19 cellular contexts compared by ENCODE assay signal in the genomic region with DNA sequence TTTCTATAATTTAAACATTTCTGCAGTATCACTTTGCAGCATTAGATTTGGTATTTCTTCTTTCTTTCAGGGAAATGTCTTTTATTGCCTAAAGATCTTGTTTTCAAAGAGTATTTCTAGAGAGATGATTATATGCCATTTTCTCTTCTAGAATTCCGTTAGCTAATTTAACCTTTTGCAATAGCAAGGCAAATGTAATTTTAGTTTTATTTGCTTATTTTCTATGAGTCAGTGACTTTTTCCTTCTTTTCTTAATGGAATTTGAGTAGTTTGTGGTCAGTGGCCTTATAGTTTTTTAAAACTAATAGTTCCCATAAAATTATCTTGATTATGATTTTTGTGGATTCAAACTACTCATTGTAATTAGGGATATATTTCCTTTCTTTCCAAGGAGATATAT.
DNase-seq lines count a peak whose midpoint lies in the region; FAIRE-seq and TF ChIP-seq lines count a peak whose summit lies in the region.
"Had no signal": no experiment of that assay in that cellular context is flagged by ENCODE, and none has a peak within 500 bp of the region (broad histone marks: within the 10 kb centered on the region; RNA-seq: fewer than 3 reads in every experiment).

No MANE protein-coding gene starts in this region.

- H3K27ac ChIP-seq in HEK293 (ENCODE audit: extremely low read depth, low read depth, low read length): no peak overlapping the region
- no peak overlapping the region for H3K27ac ChIP-seq in H1 (ENCODE audit: low read depth, low read length)
- H3K27ac ChIP-seq in osteoblast (ENCODE audit: low read depth, low read length): peak overlapping the region; percentile 5
- no peak overlapping the region for H3K27ac ChIP-seq in testis
- H3K27ac ChIP-seq: BLaER1, HL-60 had no signal

- H2BK5ac ChIP-seq in H1 (ENCODE audit: low read depth, low read length): no peak overlapping the region

- no peak overlapping the region for H2BK20ac ChIP-seq in H1 (ENCODE audit: low read length)

- H3K4me2 ChIP-seq in H1 (ENCODE audit: insufficient read depth in 1 of 2, low read depth in 2 of 2, low read length in 2 of 2): no peak overlapping the region
- no peak overlapping the region for H3K4me2 ChIP-seq in osteoblast (ENCODE audit: insufficient read depth, low read length)
- H3K4me2 ChIP-seq: BLaER1 had no signal

- no peak overlapping the region for H3K4ac ChIP-seq in H1 (replicated peaks; ENCODE audit: insufficient read length, low read depth, low read length)

- H4K91ac ChIP-seq in H1 (replicated peaks; ENCODE audit: insufficient read length, low read length): no peak overlapping the region

- no peaks in the 10 kb centered on the region for H4K20me1 ChIP-seq in H1 (replicated peaks in 1 of 2; ENCODE audit: control insufficient read depth in 1 of 2, insufficient read depth in 2 of 2, low read length in 2 of 2)
- H4K20me1 ChIP-seq in osteoblast (ENCODE audit: insufficient read depth, low read length): no peaks in the 10 kb centered on the region

- H4K5ac ChIP-seq in H1 (ENCODE audit: insufficient read length, low read depth, low read length): no peak overlapping the region

- CTCF ChIA-PET in Caco-2 (lab: Charles Lee) (no interaction called here), HEK293 (lab: Yijun Ruan, JAX) (interaction anchor here (0.5 kb wide), 1 partner anchor 364 kb away, joined by 5 read pairs; no protein-coding TSS in a partner anchor), H1 (lab: Charles Lee; ENCODE audit: partially characterized antibody) (interaction anchor here (0.6 to 1.0 kb wide), 4 partner anchors 38 to 910 kb away, joined by 3 read pairs; no protein-coding TSS in a partner anchor)

- H3K56ac ChIP-seq in H1 (replicated peaks; ENCODE audit: insufficient read length, low read depth, low read length): no peak overlapping the region

- H3K4me3 ChIP-seq in Caco-2 (ENCODE audit: low read depth, low read length) (no peak overlapping the region), HEK293 (ENCODE audit: low read depth, low read length) (no peak overlapping the region), H1 (ENCODE audit: extremely low read depth in 1 of 4, insufficient read depth in 2 of 4, low read depth in 3 of 4, low read length in 4 of 4) (no peak overlapping the region), osteoblast (ENCODE audit: insufficient read depth, low read length) (no peak overlapping the region), testis (no peak overlapping the region)
- H3K4me3 ChIP-seq: BLaER1 had no signal

- no peak overlapping the region for H2AK5ac ChIP-seq in H1 (ENCODE audit: low read depth, low read length)

- H3K9ac ChIP-seq in H1 (replicated peaks in 1 of 4; ENCODE audit: extremely low read depth in 1 of 4, low read depth in 3 of 4, low read length in 3 of 4): no peak overlapping the region
- H3K9ac ChIP-seq: BLaER1 had no signal

- H3K9me3 ChIP-seq in Caco-2 (no peaks in the 10 kb centered on the region), HEK293 (ENCODE audit: control insufficient read depth, insufficient read depth, low read depth, low read length) (no peaks in the 10 kb centered on the region), H1 (ENCODE audit: insufficient read depth in 2 of 2, low read depth in 1 of 2, low read length in 1 of 2) (no peaks in the 10 kb centered on the region; a peak in 1 of 4 replicates), osteoblast (ENCODE audit: low read depth, low read length) (no peaks in the 10 kb centered on the region), testis (no peaks in the 10 kb centered on the region)
- H3K9me3 ChIP-seq: BLaER1 had no signal

- H2AFZ ChIP-seq in H1 (ENCODE audit: low read length): no peak overlapping the region
- no peak overlapping the region for H2AFZ ChIP-seq in osteoblast (ENCODE audit: low read length)

- no TSS peak for BruUV-seq in Caco-2 (replicated peaks; lab: Mats Ljungman, UMichigan)

- H3K14ac ChIP-seq in H1 (ENCODE audit: insufficient read length): no peak overlapping the region

- TF ChIP-seq POLR2A in H1 (IDR thresholded peaks at IDR 0.05; ENCODE audit: control extremely low read depth in 1 of 2, low read depth in 2 of 2, low read length in 2 of 2): no peak
- TF ChIP-seq POLR2A in testis (IDR thresholded peaks at IDR 0.05): no peak

- no peak overlapping the region for H3K18ac ChIP-seq in H1 (ENCODE audit: extremely low read depth, low read length)

- H3K79me2 ChIP-seq in H1 (ENCODE audit: control insufficient read depth in 1 of 2, insufficient read depth in 2 of 2, low read length in 2 of 2) (peaks cover 0 to 62% of the 10 kb centered on the region in 2 experiments; a peak in 2 of 4 replicates), osteoblast (ENCODE audit: insufficient read depth, low read length) (peaks cover 49% of the 10 kb centered on the region)

- peaks cover 17% of the 10 kb centered on the region for H3K36me3 Mint-ChIP-seq in Caco-2 (ENCODE audit: insufficient read depth, unreplicated experiment)

- no peaks in the 10 kb centered on the region; the same call in 1 of the 2 replicates for H3K79me1 ChIP-seq in H1 (ENCODE audit: low read depth, low read length)

- peak overlapping the region; percentile 49 for H3K27ac Mint-ChIP-seq in Caco-2 (ENCODE audit: unreplicated experiment)
- H3K27ac Mint-ChIP-seq: CD14-positive monocyte; CD4-positive, alpha-beta memory T cell; HFFc6; IgD-negative memory B cell had no signal

- no peaks in the 10 kb centered on the region for H3K9me3 Mint-ChIP-seq in Caco-2 (ENCODE audit: unreplicated experiment)
- H3K9me3 Mint-ChIP-seq: HFFc6 had no signal

- no peak overlapping the region for H2BK120ac ChIP-seq in H1 (replicated peaks; ENCODE audit: low read depth, low read length)

- no peak overlapping the region for H3K23ac ChIP-seq in H1 (ENCODE audit: insufficient read length)

- no peaks in the 10 kb centered on the region for H3K23me2 ChIP-seq in H1 (ENCODE audit: low read depth, low read length)

- H3K4me3 Mint-ChIP-seq in Caco-2 (ENCODE audit: unreplicated experiment): no peak overlapping the region
- H3K4me3 Mint-ChIP-seq: CD14-positive monocyte; CD4-positive, alpha-beta memory T cell; HFFc6; IgD-negative memory B cell had no signal

- no peak overlapping the region for H4K8ac ChIP-seq in H1 (ENCODE audit: extremely low read depth, insufficient read depth, low read length)

- FAIRE-seq in H1 (lab: Jason Lieb, UNC): peak; percentile 50
- FAIRE-seq: H54 had no signal

- intact Hi-C loops in Caco-2 (cut with micrococcal nuclease; ENCODE audit: unreplicated experiment): no loop called here
- intact Hi-C loops in testis (cut with DNase I; ENCODE audit: low total_unique reads): no loop called here

- no peak overlapping the region for H2BK12ac ChIP-seq in H1 (ENCODE audit: low read depth, low read length)

- TF ChIP-seq EP300 in H1 (IDR thresholded peaks at IDR 0.05; ENCODE audit: borderline replicate concordance in 1 of 2, low read depth in 2 of 2, low read length in 2 of 2): no peak

- peaks cover 7% of the 10 kb centered on the region for H3K4me1 Mint-ChIP-seq in Caco-2 (ENCODE audit: low read depth, unreplicated experiment)
- H3K4me1 Mint-ChIP-seq: CD14-positive monocyte, IgD-negative memory B cell had no signal

- TF ChIP-seq CTCF in Caco-2 (IDR thresholded peaks at IDR 0.05; ENCODE audit: insufficient read depth in 1 of 2, low read depth in 1 of 2, low read length in 1 of 2, severe bottlenecking in 1 of 2, unreplicated experiment in 1 of 2) (no peak), HEK293 (tag by site-specific recombination; IDR thresholded peaks at IDR 0.05) (no peak), H1 (IDR thresholded peaks at IDR 0.05; ENCODE audit: control extremely low read depth in 1 of 3, insufficient read depth in 1 of 3, low read depth in 1 of 3, low read length in 3 of 3) (no peak), osteoblast (IDR thresholded peaks at IDR 0.05; ENCODE audit: extremely low read depth, low read depth, low read length) (no peak), testis (IDR thresholded peaks at IDR 0.05) (no peak)

- TF ChIP-seq RAD21 in H1 (IDR thresholded peaks at IDR 0.05 in 1 of 2, conservative IDR thresholded peaks at IDR 0.05 in 1 of 2; ENCODE audit: low read depth in 2 of 2, low read length in 2 of 2): no peak

- H3K36me3 ChIP-seq in Caco-2 (ENCODE audit: control insufficient read depth, insufficient read depth, low read length): no peaks in the 10 kb centered on the region
- H3K36me3 ChIP-seq in HEK293 (ENCODE audit: control insufficient read depth in 2 of 2, insufficient read depth in 1 of 2, low read length in 2 of 2): peaks cover 8 to 32% of the 10 kb centered on the region in 2 experiments
- peaks cover 0 to 39% (median 12%) of the 10 kb centered on the region in 4 experiments; a peak in 5 of 8 replicates for H3K36me3 ChIP-seq in H1 (ENCODE audit: control insufficient read depth in 2 of 4, insufficient read depth in 4 of 4, low read length in 3 of 4)
- H3K36me3 ChIP-seq in osteoblast (ENCODE audit: insufficient read depth, low read length): peaks cover 24% of the 10 kb centered on the region
- H3K36me3 ChIP-seq in testis (ENCODE audit: low read depth, missing control alignments): no peaks in the 10 kb centered on the region

- no peaks in the 10 kb centered on the region for H3K27me3 Mint-ChIP-seq in Caco-2 (ENCODE audit: insufficient read depth, unreplicated experiment)
- H3K27me3 Mint-ChIP-seq: CD4-positive, alpha-beta memory T cell; IgD-negative memory B cell had no signal

- H3K27me3 ChIP-seq in Caco-2 (replicated peaks; ENCODE audit: control insufficient read depth, insufficient read depth, low read length) (no peaks in the 10 kb centered on the region), H1 (replicated peaks in 1 of 4; ENCODE audit: control insufficient read depth in 3 of 4, extremely low read depth in 1 of 4, insufficient read depth in 3 of 4, low read length in 3 of 4) (no peaks in the 10 kb centered on the region), osteoblast (ENCODE audit: insufficient read depth, low read length) (no peaks in the 10 kb centered on the region), testis (no peaks in the 10 kb centered on the region)
- H3K27me3 ChIP-seq: BLaER1 had no signal

- H2BK15ac ChIP-seq in H1 (ENCODE audit: low read length): no peak overlapping the region

- DNase-seq in Caco-2 (no peak), H1 (ENCODE audit: low read depth in 1 of 2, low spot score in 2 of 2) (no peak), osteoblast (ENCODE audit: insufficient read length, low spot score, missing footprints) (no peak), testis (no peak), NCI-H748 (lab: John Stamatoyannopoulos, UW; ENCODE audit: unreplicated experiment) (no peak), dedifferentiated amniotic fluid mesenchymal stem cell (ENCODE audit: extremely low spot score) (no peak)
- DNase-seq: 8988T; Calu3; CD4-positive, alpha-beta memory T cell; DMS53; DND-41; HCEC 1CT; HFFc6 had no signal

- WGBS in H1 (ENCODE audit: extremely low coverage in 1 of 2, insufficient coverage in 1 of 2, insufficient read length in 1 of 2, insufficient replicate concordance in 2 of 2, low coverage in 1 of 2, low lambda C conversion rate in 2 of 2, missing lambda C conversion rate in 1 of 2), 2 experiments: 82% methylated on average over 1 of the region's 1 CpG; no CpG with 5 or more reads in 1 of the 2 experiments
- 81 to 98% methylated on average over 1 of the region's 1 CpG for WGBS in testis, 2 donors

- POLR2A ChIA-PET in Caco-2 (lab: Charles Lee): no interaction called here
- POLR2A ChIA-PET in HEK293 (lab: Yijun Ruan, JAX): no interaction called here
- POLR2A ChIA-PET in H1 (lab: Charles Lee; ENCODE audit: partially characterized antibody): no interaction called here

- H3K4me1 ChIP-seq in Caco-2: no peaks in the 10 kb centered on the region
- no peaks in the 10 kb centered on the region for H3K4me1 ChIP-seq in HEK293 (ENCODE audit: control insufficient read depth, insufficient read depth, low read length)
- peaks cover 0 to 19% (median 4%) of the 10 kb centered on the region in 4 experiments; a peak in 4 of 7 replicates for H3K4me1 ChIP-seq in H1 (replicated peaks in 1 of 4; ENCODE audit: control insufficient read depth in 3 of 4, insufficient read depth in 4 of 4, low read length in 3 of 4)
- peaks cover 42% of the 10 kb centered on the region for H3K4me1 ChIP-seq in osteoblast (ENCODE audit: insufficient read depth, low read length)
- H3K4me1 ChIP-seq in testis: no peaks in the 10 kb centered on the region
- H3K4me1 ChIP-seq: BLaER1 had no signal
